Comparison of ENCODE assay signal across 1 cellular context in the genomic region with DNA sequence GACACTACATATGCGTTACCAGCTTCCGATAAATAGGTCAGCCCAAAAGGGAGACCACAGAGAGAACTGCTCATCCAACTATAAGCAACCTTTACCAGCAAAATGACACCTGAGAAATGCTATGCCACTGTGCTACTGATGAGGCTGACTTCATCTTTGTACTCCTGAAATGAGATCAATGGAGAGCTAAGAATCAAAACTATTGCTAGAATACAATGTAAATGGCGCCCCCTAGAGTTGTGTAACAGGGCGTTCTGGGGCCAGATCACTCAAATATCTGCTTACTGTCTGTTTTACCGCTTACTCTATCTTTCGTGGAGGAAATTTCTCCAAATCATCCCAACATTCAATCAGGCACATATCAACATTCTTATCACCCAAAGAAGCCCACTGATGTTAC.
A peak's percentile ranks its signal among the peaks of the same experiment; 100 is the strongest.
TF ChIP-seq lines count a peak whose summit lies in the region.

No MANE protein-coding gene starts in this region.

TF ChIP-seq in A549, 52 proteins besides CTCF, POLR2A, EP300 and RAD21:
- peak in 1 of 2 experiments; percentile 60; a peak in 2 of 4 replicates for TF ChIP-seq CEBPB (IDR thresholded peaks at IDR 0.05)
- peak; percentile 31 for TF ChIP-seq MAFK (IDR thresholded peaks at IDR 0.05; ENCODE audit: partially characterized antibody)
- TF ChIP-seq HDAC2 (IDR thresholded peaks at IDR 0.05), result no peak
- peak; percentile 21; the same call in 1 of the 3 replicates for TF ChIP-seq SMC3 (IDR thresholded peaks at IDR 0.05)
